In the genomic region with DNA sequence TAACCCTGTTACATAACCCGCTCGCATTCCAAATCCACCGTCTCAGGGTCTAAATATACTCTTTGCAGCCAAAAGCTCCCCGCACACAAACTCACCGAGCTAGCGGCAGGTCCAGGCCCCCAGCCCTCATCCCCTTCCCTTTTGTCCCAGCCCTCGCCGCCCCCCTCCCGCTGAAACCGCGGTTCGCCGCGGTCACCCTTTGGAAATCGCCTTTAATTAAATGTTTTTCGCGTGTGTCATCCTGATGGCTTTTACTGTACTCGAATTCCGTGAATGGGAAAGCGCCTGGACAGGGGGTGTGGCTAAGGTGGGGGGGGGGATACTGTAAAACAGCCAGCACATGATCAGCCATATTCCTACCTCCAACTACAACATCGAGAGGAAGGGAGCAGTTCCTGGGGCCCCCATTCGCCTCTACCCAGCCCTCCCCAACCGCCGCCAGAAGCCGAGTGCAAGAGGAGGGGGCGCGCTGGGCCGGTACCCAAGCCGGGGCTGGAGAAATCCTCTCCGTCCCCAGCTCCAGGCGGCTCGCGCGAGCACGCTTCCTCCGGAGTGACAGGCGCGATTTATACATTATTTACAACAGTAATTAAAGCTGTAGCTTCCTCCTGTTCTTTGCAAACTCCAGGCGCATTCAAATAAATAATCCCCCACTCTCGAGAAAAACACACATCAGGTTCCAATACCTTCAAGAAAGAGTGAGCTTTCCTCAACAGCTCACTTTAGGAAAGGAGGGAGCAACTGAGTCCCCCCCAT, we compare ENCODE assay signal across 8 cellular contexts. TPM values are rescaled to one million over a fixed set of nuclear protein-coding genes. Genes with fewer than 3 reads are reported as not detected.
DNase-seq lines count a peak whose midpoint lies in the region; ATAC-seq, FAIRE-seq and TF ChIP-seq lines count a peak whose summit lies in the region.

No MANE protein-coding gene starts in this region.

- no peak for TF ChIP-seq CTCF in A673 (conservative IDR thresholded peaks at IDR 0.05; ENCODE audit: low read depth, low read length)

- peaks cover 78% of the 10 kb centered on the region for H3K27me3 Mint-ChIP-seq in T-helper 17 cell

- no peak overlapping the region for H3K27ac ChIP-seq in A673 (ENCODE audit: low read depth, low read length, poor library complexity, severe bottlenecking)

- peak; percentile 59 for DNase-seq in A673 (ENCODE audit: low spot score)
- peak; percentile 41 for DNase-seq in GM04504 (ENCODE audit: low read depth)
- DNase-seq in T-helper 17 cell = no peak
- DNase-seq in frontal cortex (ENCODE audit: low spot score in 2 of 2) = peak; percentile 34 to 35
- DNase-seq in non-pigmented ciliary epithelial cell (ENCODE audit: low read depth) = peak; percentile 20
- no peak for DNase-seq in activated gamma-delta T cell (lab: John Stamatoyannopoulos, UW)

- H3K27me3 ChIP-seq in A673 (replicated peaks; ENCODE audit: insufficient read depth, low read depth, low read length, poor library complexity) = peaks cover 16% of the 10 kb centered on the region

- no peaks in the 10 kb centered on the region for H3K36me3 ChIP-seq in A673 (ENCODE audit: insufficient read depth, low read length, poor library complexity, severe bottlenecking)

- peaks cover 13% of the 10 kb centered on the region for H3K4me1 Mint-ChIP-seq in T-helper 17 cell

- peaks cover 8% of the 10 kb centered on the region for H3K36me3 Mint-ChIP-seq in T-helper 17 cell (ENCODE audit: low read depth)

- ATAC-seq in T-helper 17 cell (no peak), HG03097 (IDR thresholded peaks at IDR 0.05; ENCODE audit: low FRiP score, unreplicated experiment) (no peak), HG03442 (IDR thresholded peaks at IDR 0.05; ENCODE audit: unreplicated experiment) (no peak)

- intact Hi-C loops in A673 (cut with micrococcal nuclease; ENCODE audit: unreplicated experiment) = no loop called here

- H3K27ac Mint-ChIP-seq in T-helper 17 cell = no peak overlapping the region

- FAIRE-seq in frontal cortex (lab: Jason Lieb, UNC) = no peak

- BruUV-seq in A673 (replicated peaks; lab: Mats Ljungman, UMichigan) = no TSS peak

- peak overlapping the region; percentile 85 for H3K4me3 Mint-ChIP-seq in T-helper 17 cell

- H3K4me1 ChIP-seq in A673 (ENCODE audit: insufficient read depth, low read length, poor library complexity, severe bottlenecking) = peaks cover 17% of the 10 kb centered on the region

- H3K9me3 ChIP-seq in A673 (ENCODE audit: low read depth, low read length, poor library complexity, severe bottlenecking) (no peaks in the 10 kb centered on the region), T-helper 17 cell (ENCODE audit: control insufficient read depth, low read length, poor library complexity, severe bottlenecking) (no peaks in the 10 kb centered on the region)

- POLR2A ChIA-PET in A673 (lab: Charles Lee; ENCODE audit: low non-redundant PET) = no interaction called here

- H3K4me3 ChIP-seq in A673 (ENCODE audit: low read depth, low read length, poor library complexity, severe bottlenecking) = peak overlapping the region; percentile 77

- CTCF ChIA-PET in A673 (lab: Charles Lee) = no interaction called here

RNA-seq across cellular contexts. Expression of a gene that starts 1.7 kb away (rescaled TPM):
- total RNA-seq in A673 (2021) (5.7 and 7.2 TPM in 2 replicates), T-helper 17 cell (100 to 1,000 TPM; 335 to 365 TPM), frontal cortex (11.0 TPM)

Comparison
In these comparisons a context has a peak if more than half of its experiments do, and no peak if none do; other contexts are left out.
1. DNase-seq: peak in A673 (single experiment), GM04504 (single experiment), frontal cortex (2 of 2) and non-pigmented ciliary epithelial cell (single experiment); none in T-helper 17 cell (0 of 3) and activated gamma-delta T cell (single experiment).
2. RNA of a gene that starts 1.7 kb away (total RNA-seq): 335 to 365 TPM in T-helper 17 cell; 11.0 TPM in frontal cortex (single experiment) and 5.7 to 7.2 TPM in A673; every median in the first group is over 10 times any median in the second.